Comparison of ENCODE assay signal across 8 cellular contexts in genomic region chr3:124780767-124781485, GRCh38. TPM values are rescaled to one million over a fixed set of nuclear protein-coding genes. Genes with fewer than 3 reads are reported as not detected.
A peak's percentile ranks its signal among the peaks of the same experiment; 100 is the strongest.
DNase-seq lines count a peak whose midpoint lies in the region; ATAC-seq, FAIRE-seq and TF ChIP-seq lines count a peak whose summit lies in the region.

No MANE protein-coding gene starts in this region.

- DNase-seq in RWPE1 (ENCODE audit: low spot score) (no peak), fibroblast of villous mesenchyme (ENCODE audit: low read depth) (peak; percentile 77), pancreas (no peak), DMS79 (lab: John Stamatoyannopoulos, UW) (no peak), Kasumi-1 (lab: John Stamatoyannopoulos, UW) (no peak)

- FAIRE-seq in pancreas (lab: Jason Lieb, UNC): no peak

- CTCF ChIA-PET in RWPE1 (lab: Yijun Ruan, JAX): interaction anchor here (0.7 kb wide), 1 partner anchor 19 kb away, joined by 6 read pairs; no protein-coding TSS in a partner anchor

- H3K27ac ChIP-seq in C4-2B (peak overlapping the region; percentile 25), RWPE1 (peak overlapping the region; percentile 30), pancreas (no peak overlapping the region)

- ATAC-seq in pancreas (peak; percentile 28 to 69 (median 60)), HG03097 (IDR thresholded peaks at IDR 0.05; ENCODE audit: low FRiP score, unreplicated experiment) (no peak), HG03342 (IDR thresholded peaks at IDR 0.05; ENCODE audit: unreplicated experiment) (no peak)

- intact Hi-C loops in pancreas (cut with DNase I): no loop called here

- TF ChIP-seq CTCF in C4-2B (conservative IDR thresholded peaks at IDR 0.05) (no peak), RWPE1 (conservative IDR thresholded peaks at IDR 0.05; ENCODE audit: low read depth) (no peak), fibroblast of villous mesenchyme (IDR thresholded peaks at IDR 0.05; ENCODE audit: insufficient read depth, low read depth, low read length) (no peak), pancreas (IDR thresholded peaks at IDR 0.05) (no peak)

- no peaks in the 10 kb centered on the region for H3K27me3 ChIP-seq in pancreas

- no peaks in the 10 kb centered on the region for H3K9me3 ChIP-seq in pancreas

- H3K4me1 ChIP-seq in pancreas: peaks cover 0 to 3% (median 0%) of the 10 kb centered on the region in 3 donors

- POLR2A ChIA-PET in RWPE1 (lab: Yijun Ruan, JAX; ENCODE audit: low non-redundant PET): no interaction called here

- no peak overlapping the region for H3K4me3 ChIP-seq in fibroblast of villous mesenchyme (ENCODE audit: low read depth, low read length)
- H3K4me3 ChIP-seq in pancreas: no peak overlapping the region

- 81 to 84% methylated on average over 15 of the region's 15 CpGs for WGBS in pancreas, 2 donors

- no peaks in the 10 kb centered on the region for H3K36me3 ChIP-seq in pancreas

RNA-seq across cellular contexts. Expression of gene UMPS, which starts 50.7 kb away (rescaled TPM):
- 17.4 and 31.1 TPM in 2 replicates for total RNA-seq in fibroblast of villous mesenchyme
- total RNA-seq in pancreas: 10 to 100 TPM; 10.6 to 20.1 (median 14.6) TPM
- 10 to 100 TPM in 1 of 2 donors, 1 to 10 TPM in 1; 6.6 to 10.3 TPM for polyA plus RNA-seq in pancreas

Comparison
In these comparisons a context has a peak if more than half of its experiments do, and no peak if none do; other contexts are left out.
1. H3K27ac ChIP-seq: peak in C4-2B (single experiment) and RWPE1 (single experiment); none in pancreas (0 of 4).
2. ATAC-seq: peak in pancreas (4 of 4); none in HG03097 (single experiment) and HG03342 (single experiment).